In the genomic region with DNA sequence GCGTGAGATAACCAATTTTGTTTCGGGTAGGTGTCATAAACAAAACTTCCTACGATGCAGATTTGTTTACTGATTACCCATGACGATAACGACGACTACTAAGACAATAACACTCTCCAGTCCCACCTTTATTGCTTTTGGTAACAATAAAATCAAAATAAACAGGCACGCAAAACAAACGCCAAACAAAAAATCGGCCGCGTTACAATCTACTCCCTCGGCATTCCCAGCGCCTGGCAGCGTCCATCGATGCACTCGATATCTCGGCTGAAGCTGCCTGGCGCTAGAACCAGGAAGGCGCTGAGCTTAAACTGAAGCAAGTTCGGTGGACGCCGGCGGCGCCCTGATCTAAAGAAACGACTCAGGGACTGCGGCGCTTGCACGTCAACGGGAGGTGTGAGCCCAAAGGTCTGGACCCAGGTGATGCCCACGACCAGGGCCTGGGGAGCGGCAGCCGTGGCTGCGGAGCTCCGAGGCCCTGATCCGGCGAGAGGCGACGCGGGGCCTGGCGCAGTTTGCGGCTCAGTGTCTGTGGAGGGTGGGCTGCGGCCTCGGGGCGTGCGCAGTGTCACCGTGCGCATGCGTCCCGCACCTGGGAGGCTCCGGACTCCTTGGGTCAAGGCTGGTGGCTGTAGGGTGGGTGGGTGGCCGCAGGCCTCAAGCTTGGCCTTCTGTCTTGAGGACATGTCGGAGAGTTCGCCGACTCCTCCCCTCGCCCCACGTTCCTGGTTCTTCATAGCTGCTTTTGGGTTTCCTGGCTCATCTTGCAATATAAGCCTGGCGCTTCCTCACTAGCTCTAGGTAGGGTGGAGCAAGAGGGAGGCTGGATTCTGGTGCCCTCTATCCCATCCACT, we compare ENCODE assay signal across 1 cellular context.
TF ChIP-seq lines count a peak whose summit lies in the region.

A gene with protein sequence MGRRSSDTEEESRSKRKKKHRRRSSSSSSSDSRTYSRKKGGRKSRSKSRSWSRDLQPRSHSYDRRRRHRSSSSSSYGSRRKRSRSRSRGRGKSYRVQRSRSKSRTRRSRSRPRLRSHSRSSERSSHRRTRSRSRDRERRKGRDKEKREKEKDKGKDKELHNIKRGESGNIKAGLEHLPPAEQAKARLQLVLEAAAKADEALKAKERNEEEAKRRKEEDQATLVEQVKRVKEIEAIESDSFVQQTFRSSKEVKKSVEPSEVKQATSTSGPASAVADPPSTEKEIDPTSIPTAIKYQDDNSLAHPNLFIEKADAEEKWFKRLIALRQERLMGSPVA (plus strand): TSS at position 286 of the 854 bp plus-strand sequence. CDS start 12,016 bp downstream, outside the sequence.

TF ChIP-seq in HepG2, 621 proteins besides CTCF, POLR2A, EP300 and RAD21 (continued from another document and continues in another):
- peak; percentile 90 for TF ChIP-seq GATAD1 (CRISPR knock-in tag; IDR thresholded peaks at IDR 0.05)
- no peak for TF ChIP-seq FOXP1 (IDR thresholded peaks at IDR 0.05)
- peak; percentile 56; the same call in 1 of the 2 replicates for TF ChIP-seq FOXP1 (CRISPR knock-in tag; IDR thresholded peaks at IDR 0.05)
- TF ChIP-seq, protein P1, sequence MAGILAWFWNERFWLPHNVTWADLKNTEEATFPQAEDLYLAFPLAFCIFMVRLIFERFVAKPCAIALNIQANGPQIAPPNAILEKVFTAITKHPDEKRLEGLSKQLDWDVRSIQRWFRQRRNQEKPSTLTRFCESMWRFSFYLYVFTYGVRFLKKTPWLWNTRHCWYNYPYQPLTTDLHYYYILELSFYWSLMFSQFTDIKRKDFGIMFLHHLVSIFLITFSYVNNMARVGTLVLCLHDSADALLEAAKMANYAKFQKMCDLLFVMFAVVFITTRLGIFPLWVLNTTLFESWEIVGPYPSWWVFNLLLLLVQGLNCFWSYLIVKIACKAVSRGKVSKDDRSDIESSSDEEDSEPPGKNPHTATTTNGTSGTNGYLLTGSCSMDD (CRISPR knock-in tag; IDR thresholded peaks at IDR 0.05): peak; percentile 22; the same call in 1 of the 2 replicates
- TF ChIP-seq, protein P2, sequence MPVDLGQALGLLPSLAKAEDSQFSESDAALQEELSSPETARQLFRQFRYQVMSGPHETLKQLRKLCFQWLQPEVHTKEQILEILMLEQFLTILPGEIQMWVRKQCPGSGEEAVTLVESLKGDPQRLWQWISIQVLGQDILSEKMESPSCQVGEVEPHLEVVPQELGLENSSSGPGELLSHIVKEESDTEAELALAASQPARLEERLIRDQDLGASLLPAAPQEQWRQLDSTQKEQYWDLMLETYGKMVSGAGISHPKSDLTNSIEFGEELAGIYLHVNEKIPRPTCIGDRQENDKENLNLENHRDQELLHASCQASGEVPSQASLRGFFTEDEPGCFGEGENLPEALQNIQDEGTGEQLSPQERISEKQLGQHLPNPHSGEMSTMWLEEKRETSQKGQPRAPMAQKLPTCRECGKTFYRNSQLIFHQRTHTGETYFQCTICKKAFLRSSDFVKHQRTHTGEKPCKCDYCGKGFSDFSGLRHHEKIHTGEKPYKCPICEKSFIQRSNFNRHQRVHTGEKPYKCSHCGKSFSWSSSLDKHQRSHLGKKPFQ (CRISPR knock-in tag; IDR thresholded peaks at IDR 0.05; ENCODE audit: insufficient replicate concordance): no peak
- no peak for TF ChIP-seq MZF1 (CRISPR knock-in tag; IDR thresholded peaks at IDR 0.05; ENCODE audit: borderline replicate concordance)
- TF ChIP-seq EHMT2 (IDR thresholded peaks at IDR 0.05; ENCODE audit: borderline replicate concordance, low read depth, low read length): peak; percentile 70; the same call in 1 of the 2 replicates
- TF ChIP-seq ZIK1 (CRISPR knock-in tag; IDR thresholded peaks at IDR 0.05; ENCODE audit: borderline replicate concordance, low read depth): no peak
- no peak for TF ChIP-seq SETDB1 (CRISPR knock-in tag; IDR thresholded peaks at IDR 0.05; ENCODE audit: borderline replicate concordance)
- peak; percentile 87 for TF ChIP-seq ZBTB7A (CRISPR knock-in tag; IDR thresholded peaks at IDR 0.05)
- no peak for TF ChIP-seq ZNF24 (IDR thresholded peaks at IDR 0.05)
- TF ChIP-seq, protein P3, sequence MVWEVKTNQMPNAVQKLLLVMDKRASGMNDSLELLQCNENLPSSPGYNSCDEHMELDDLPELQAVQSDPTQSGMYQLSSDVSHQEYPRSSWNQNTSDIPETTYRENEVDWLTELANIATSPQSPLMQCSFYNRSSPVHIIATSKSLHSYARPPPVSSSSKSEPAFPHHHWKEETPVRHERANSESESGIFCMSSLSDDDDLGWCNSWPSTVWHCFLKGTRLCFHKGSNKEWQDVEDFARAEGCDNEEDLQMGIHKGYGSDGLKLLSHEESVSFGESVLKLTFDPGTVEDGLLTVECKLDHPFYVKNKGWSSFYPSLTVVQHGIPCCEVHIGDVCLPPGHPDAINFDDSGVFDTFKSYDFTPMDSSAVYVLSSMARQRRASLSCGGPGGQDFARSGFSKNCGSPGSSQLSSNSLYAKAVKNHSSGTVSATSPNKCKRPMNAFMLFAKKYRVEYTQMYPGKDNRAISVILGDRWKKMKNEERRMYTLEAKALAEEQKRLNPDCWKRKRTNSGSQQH (CRISPR knock-in tag; IDR thresholded peaks at IDR 0.05; ENCODE audit: low read depth): peak; percentile 52; the same call in 1 of the 2 replicates
- TF ChIP-seq HES4 (CRISPR knock-in tag; IDR thresholded peaks at IDR 0.05; ENCODE audit: borderline replicate concordance): no peak
- TF ChIP-seq ZNF484 (CRISPR knock-in tag; IDR thresholded peaks at IDR 0.05; ENCODE audit: borderline replicate concordance, low read depth): no peak
- peak; percentile 94 for TF ChIP-seq ZFP90 (CRISPR knock-in tag; IDR thresholded peaks at IDR 0.05; ENCODE audit: borderline replicate concordance)
- TF ChIP-seq, protein P4, sequence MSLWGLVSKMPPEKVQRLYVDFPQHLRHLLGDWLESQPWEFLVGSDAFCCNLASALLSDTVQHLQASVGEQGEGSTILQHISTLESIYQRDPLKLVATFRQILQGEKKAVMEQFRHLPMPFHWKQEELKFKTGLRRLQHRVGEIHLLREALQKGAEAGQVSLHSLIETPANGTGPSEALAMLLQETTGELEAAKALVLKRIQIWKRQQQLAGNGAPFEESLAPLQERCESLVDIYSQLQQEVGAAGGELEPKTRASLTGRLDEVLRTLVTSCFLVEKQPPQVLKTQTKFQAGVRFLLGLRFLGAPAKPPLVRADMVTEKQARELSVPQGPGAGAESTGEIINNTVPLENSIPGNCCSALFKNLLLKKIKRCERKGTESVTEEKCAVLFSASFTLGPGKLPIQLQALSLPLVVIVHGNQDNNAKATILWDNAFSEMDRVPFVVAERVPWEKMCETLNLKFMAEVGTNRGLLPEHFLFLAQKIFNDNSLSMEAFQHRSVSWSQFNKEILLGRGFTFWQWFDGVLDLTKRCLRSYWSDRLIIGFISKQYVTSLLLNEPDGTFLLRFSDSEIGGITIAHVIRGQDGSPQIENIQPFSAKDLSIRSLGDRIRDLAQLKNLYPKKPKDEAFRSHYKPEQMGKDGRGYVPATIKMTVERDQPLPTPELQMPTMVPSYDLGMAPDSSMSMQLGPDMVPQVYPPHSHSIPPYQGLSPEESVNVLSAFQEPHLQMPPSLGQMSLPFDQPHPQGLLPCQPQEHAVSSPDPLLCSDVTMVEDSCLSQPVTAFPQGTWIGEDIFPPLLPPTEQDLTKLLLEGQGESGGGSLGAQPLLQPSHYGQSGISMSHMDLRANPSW (CRISPR knock-in tag; IDR thresholded peaks at IDR 0.05; ENCODE audit: borderline replicate concordance): peak; percentile 60; the same call in 1 of the 2 replicates
- TF ChIP-seq, protein P5, sequence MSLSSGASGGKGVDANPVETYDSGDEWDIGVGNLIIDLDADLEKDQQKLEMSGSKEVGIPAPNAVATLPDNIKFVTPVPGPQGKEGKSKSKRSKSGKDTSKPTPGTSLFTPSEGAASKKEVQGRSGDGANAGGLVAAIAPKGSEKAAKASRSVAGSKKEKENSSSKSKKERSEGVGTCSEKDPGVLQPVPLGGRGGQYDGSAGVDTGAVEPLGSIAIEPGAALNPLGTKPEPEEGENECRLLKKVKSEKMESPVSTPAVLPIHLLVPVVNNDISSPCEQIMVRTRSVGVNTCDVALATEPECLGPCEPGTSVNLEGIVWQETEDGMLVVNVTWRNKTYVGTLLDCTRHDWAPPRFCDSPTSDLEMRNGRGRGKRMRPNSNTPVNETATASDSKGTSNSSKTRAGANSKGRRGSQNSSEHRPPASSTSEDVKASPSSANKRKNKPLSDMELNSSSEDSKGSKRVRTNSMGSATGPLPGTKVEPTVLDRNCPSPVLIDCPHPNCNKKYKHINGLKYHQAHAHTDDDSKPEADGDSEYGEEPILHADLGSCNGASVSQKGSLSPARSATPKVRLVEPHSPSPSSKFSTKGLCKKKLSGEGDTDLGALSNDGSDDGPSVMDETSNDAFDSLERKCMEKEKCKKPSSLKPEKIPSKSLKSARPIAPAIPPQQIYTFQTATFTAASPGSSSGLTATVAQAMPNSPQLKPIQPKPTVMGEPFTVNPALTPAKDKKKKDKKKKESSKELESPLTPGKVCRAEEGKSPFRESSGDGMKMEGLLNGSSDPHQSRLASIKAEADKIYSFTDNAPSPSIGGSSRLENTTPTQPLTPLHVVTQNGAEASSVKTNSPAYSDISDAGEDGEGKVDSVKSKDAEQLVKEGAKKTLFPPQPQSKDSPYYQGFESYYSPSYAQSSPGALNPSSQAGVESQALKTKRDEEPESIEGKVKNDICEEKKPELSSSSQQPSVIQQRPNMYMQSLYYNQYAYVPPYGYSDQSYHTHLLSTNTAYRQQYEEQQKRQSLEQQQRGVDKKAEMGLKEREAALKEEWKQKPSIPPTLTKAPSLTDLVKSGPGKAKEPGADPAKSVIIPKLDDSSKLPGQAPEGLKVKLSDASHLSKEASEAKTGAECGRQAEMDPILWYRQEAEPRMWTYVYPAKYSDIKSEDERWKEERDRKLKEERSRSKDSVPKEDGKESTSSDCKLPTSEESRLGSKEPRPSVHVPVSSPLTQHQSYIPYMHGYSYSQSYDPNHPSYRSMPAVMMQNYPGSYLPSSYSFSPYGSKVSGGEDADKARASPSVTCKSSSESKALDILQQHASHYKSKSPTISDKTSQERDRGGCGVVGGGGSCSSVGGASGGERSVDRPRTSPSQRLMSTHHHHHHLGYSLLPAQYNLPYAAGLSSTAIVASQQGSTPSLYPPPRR (CRISPR knock-in tag; IDR thresholded peaks at IDR 0.05; ENCODE audit: borderline replicate concordance): 0 out of 2 replicates have a peak, but pooled peaks have one; percentile 37
- TF ChIP-seq, protein P6, sequence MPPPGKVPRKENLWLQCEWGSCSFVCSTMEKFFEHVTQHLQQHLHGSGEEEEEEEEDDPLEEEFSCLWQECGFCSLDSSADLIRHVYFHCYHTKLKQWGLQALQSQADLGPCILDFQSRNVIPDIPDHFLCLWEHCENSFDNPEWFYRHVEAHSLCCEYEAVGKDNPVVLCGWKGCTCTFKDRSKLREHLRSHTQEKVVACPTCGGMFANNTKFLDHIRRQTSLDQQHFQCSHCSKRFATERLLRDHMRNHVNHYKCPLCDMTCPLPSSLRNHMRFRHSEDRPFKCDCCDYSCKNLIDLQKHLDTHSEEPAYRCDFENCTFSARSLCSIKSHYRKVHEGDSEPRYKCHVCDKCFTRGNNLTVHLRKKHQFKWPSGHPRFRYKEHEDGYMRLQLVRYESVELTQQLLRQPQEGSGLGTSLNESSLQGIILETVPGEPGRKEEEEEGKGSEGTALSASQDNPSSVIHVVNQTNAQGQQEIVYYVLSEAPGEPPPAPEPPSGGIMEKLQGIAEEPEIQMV (CRISPR knock-in tag; IDR thresholded peaks at IDR 0.05; ENCODE audit: low read depth): 0 out of 2 replicates have a peak, but pooled peaks have one; percentile 23
- TF ChIP-seq, protein P7, sequence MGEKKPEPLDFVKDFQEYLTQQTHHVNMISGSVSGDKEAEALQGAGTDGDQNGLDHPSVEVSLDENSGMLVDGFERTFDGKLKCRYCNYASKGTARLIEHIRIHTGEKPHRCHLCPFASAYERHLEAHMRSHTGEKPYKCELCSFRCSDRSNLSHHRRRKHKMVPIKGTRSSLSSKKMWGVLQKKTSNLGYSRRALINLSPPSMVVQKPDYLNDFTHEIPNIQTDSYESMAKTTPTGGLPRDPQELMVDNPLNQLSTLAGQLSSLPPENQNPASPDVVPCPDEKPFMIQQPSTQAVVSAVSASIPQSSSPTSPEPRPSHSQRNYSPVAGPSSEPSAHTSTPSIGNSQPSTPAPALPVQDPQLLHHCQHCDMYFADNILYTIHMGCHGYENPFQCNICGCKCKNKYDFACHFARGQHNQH (CRISPR knock-in tag; IDR thresholded peaks at IDR 0.05): peak; percentile 97
- TF ChIP-seq, protein P8, sequence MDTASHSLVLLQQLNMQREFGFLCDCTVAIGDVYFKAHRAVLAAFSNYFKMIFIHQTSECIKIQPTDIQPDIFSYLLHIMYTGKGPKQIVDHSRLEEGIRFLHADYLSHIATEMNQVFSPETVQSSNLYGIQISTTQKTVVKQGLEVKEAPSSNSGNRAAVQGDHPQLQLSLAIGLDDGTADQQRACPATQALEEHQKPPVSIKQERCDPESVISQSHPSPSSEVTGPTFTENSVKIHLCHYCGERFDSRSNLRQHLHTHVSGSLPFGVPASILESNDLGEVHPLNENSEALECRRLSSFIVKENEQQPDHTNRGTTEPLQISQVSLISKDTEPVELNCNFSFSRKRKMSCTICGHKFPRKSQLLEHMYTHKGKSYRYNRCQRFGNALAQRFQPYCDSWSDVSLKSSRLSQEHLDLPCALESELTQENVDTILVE (CRISPR knock-in tag; IDR thresholded peaks at IDR 0.05): peak; percentile 88
- no peak for TF ChIP-seq SYNCRIP (IDR thresholded peaks at IDR 0.05; ENCODE audit: insufficient read depth, low read depth, low read length)
- TF ChIP-seq, protein P9, sequence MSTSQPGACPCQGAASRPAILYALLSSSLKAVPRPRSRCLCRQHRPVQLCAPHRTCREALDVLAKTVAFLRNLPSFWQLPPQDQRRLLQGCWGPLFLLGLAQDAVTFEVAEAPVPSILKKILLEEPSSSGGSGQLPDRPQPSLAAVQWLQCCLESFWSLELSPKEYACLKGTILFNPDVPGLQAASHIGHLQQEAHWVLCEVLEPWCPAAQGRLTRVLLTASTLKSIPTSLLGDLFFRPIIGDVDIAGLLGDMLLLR (CRISPR knock-in tag; IDR thresholded peaks at IDR 0.05): peak; percentile 93
- peak; percentile 95; the same call in 1 of the 2 replicates for TF ChIP-seq ZNF337 (CRISPR knock-in tag; IDR thresholded peaks at IDR 0.05; ENCODE audit: borderline replicate concordance, low read depth)
- TF ChIP-seq KDM5B (CRISPR knock-in tag; IDR thresholded peaks at IDR 0.05; ENCODE audit: borderline replicate concordance): peak; percentile 96
- TF ChIP-seq, protein P10, sequence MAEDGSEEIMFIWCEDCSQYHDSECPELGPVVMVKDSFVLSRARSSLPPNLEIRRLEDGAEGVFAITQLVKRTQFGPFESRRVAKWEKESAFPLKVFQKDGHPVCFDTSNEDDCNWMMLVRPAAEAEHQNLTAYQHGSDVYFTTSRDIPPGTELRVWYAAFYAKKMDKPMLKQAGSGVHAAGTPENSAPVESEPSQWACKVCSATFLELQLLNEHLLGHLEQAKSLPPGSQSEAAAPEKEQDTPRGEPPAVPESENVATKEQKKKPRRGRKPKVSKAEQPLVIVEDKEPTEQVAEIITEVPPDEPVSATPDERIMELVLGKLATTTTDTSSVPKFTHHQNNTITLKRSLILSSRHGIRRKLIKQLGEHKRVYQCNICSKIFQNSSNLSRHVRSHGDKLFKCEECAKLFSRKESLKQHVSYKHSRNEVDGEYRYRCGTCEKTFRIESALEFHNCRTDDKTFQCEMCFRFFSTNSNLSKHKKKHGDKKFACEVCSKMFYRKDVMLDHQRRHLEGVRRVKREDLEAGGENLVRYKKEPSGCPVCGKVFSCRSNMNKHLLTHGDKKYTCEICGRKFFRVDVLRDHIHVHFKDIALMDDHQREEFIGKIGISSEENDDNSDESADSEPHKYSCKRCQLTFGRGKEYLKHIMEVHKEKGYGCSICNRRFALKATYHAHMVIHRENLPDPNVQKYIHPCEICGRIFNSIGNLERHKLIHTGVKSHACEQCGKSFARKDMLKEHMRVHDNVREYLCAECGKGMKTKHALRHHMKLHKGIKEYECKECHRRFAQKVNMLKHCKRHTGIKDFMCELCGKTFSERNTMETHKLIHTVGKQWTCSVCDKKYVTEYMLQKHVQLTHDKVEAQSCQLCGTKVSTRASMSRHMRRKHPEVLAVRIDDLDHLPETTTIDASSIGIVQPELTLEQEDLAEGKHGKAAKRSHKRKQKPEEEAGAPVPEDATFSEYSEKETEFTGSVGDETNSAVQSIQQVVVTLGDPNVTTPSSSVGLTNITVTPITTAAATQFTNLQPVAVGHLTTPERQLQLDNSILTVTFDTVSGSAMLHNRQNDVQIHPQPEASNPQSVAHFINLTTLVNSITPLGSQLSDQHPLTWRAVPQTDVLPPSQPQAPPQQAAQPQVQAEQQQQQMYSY (CRISPR knock-in tag; IDR thresholded peaks at IDR 0.05): peak; percentile 78
